Comparison of ENCODE assay signal across 30 cellular contexts in genomic region chr5:159522841-159523240, GRCh38.
"Had no signal": no experiment of that assay in that cellular context is flagged by ENCODE, and none has a peak within 500 bp of the region (broad histone marks: within the 10 kb centered on the region; RNA-seq: fewer than 3 reads in every experiment).

No MANE protein-coding gene starts in this region.

- H3K27me3 ChIP-seq: adrenal gland, ascending aorta, body of pancreas, brain microvascular endothelial cell, breast epithelium, cardiac muscle cell had no signal

- H3K4me1 ChIP-seq: adrenal gland, body of pancreas, breast epithelium had no signal

- H3K36me3 ChIP-seq: adrenal gland, ascending aorta, brain microvascular endothelial cell, breast epithelium, cardiac muscle cell had no signal

- DNase-seq: activated effector memory CD4-positive, alpha-beta T cell treated with anti-CD3 and anti-CD28 coated beads, Interleukin-2, amount 50 U/mL, for 16 hours; activated effector memory CD4-positive, alpha-beta T cell treated with Interleukin-2 at 50 U/mL for 16 hours; activated gamma-delta T cell; activated gamma-delta T cell treated with Interleukin-2 at 50 U/mL for 16 hours; activated naive CD4-positive, alpha-beta T cell; activated naive CD4-positive, alpha-beta T cell treated with anti-CD3 and anti-CD28 coated beads for 36 hours; activated naive CD4-positive, alpha-beta T cell treated with anti-CD3 and anti-CD28 coated beads, Interleukin-2, amount 10 ng/mL, durations not matched to agents 7 days and 5 days; activated naive CD4-positive, alpha-beta T cell treated with anti-CD3 and anti-CD28 coated beads, Interleukin-2, amount 50 U/mL, for 16 hours; activated naive CD4-positive, alpha-beta T cell treated with Interleukin-2 at 50 U/mL for 16 hours; activated naive CD8-positive, alpha-beta T cell treated with anti-CD3 and anti-CD28 coated beads for 36 hours; activated naive CD8-positive, alpha-beta T cell treated with anti-CD3 and anti-CD28 coated beads, Interleukin-2, amount 10 ng/mL, durations not matched to agents 7 days and 5 days; activated naive CD8-positive, alpha-beta T cell treated with anti-CD3 and anti-CD28 coated beads, Interleukin-2, amount 50 U/mL, for 24 hours; activated T-cell treated with anti-CD3 and anti-CD28 coated beads, Interleukin-2, amount 50 U/mL, for 1 hour; activated T-cell treated with anti-CD3 and anti-CD28 coated beads, Interleukin-2, amount 50 U/mL, for 24 hours; activated T-cell treated with anti-CD3 and anti-CD28 coated beads, Interleukin-2, amount 50 U/mL, for 4 hours; activated T-cell treated with anti-CD3 and anti-CD28 coated beads, Interleukin-2, amount 50 U/mL, for 48 hours; activated T-cell treated with anti-CD3 and anti-CD28 coated beads, Interleukin-2, amount 50 U/mL, for 72 hours; adrenal gland; amniotic stem cell; amygdala; anterior cingulate cortex; aorta; body of pancreas; brain microvascular endothelial cell; caudate nucleus; central memory CD4-positive, alpha-beta T cell; cerebellar nuclear complex had no signal

- H3K4me3 ChIP-seq: adrenal gland, ascending aorta, body of pancreas, breast epithelium, cardiac muscle cell had no signal

- H3K27ac ChIP-seq: adrenal gland, ascending aorta, body of pancreas, brain microvascular endothelial cell, breast epithelium, cardiac muscle cell had no signal

- H3K9me3 ChIP-seq: adrenal gland, ascending aorta, body of pancreas, breast epithelium had no signal
